In the genomic region with DNA sequence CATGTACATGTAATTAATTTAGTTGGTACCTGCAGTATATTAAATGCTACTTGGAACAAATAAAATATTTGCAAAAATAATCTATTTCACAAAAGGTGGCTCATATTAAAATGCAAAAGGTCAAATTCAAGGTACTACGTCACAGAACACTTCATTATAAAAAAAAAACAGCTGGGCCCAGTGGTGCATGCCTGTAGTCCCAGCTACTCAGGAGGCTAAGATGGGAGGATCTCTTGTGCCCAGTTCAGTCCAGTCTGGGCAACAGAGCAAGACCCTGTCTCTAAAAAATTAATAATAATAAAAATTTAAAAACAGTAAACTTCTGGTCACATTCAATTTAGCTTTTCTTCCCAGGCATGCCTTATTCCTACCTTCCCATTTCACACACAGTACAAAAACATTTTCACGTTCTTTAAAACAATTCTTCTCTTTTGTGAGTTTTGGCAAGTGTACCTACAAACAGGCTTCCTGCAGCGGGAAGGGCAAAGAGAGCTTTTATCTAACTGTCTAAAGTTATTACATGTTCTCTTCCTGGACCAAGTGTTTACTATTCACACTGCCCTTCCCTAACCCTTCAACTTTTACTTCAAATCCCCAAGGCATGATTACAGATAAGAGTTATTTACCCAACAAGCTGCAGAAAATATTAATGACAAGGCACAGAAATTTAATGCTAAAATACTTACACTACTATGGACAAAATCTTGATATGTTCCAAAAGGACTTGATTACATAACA, we compare ENCODE assay signal across 15 cellular contexts. TPM values are rescaled to one million over a fixed set of nuclear protein-coding genes. Genes with fewer than 3 reads are reported as not detected.
A peak's percentile ranks its signal among the peaks of the same experiment; 100 is the strongest.
DNase-seq lines count a peak whose midpoint lies in the region; ATAC-seq, FAIRE-seq and TF ChIP-seq lines count a peak whose summit lies in the region.
"Had no signal": no experiment of that assay in that cellular context is flagged by ENCODE, and none has a peak within 500 bp of the region (broad histone marks: within the 10 kb centered on the region; RNA-seq: fewer than 3 reads in every experiment).

No MANE protein-coding gene starts in this region.

- peaks cover 30% of the 10 kb centered on the region for H3K4me1 Mint-ChIP-seq in CD14-positive monocyte
- H3K4me1 Mint-ChIP-seq in stimulated activated effector memory CD8-positive, alpha-beta T cell treated with anti-CD3 and anti-CD28 coated beads, Interleukin-12 subunit alpha, Interleukin-12 subunit beta, amount 100 ng/mL, for 72 hours, result peaks cover 6% of the 10 kb centered on the region

- 16 to 21% (median 18%) methylated on average over 3 of the region's 3 CpGs for WGBS in psoas muscle, 3 donors

- no peak for ATAC-seq in psoas muscle
- ATAC-seq in stimulated activated effector memory CD8-positive, alpha-beta T cell treated with anti-CD3 and anti-CD28 coated beads, Interleukin-12 subunit alpha, Interleukin-12 subunit beta, amount 100 ng/mL, for 72 hours, result no peak
- ATAC-seq: activated naive CD8-positive, alpha-beta T cell treated with anti-CD3 and anti-CD28 coated beads, Interleukin-2, amount 50 U/mL, for 24 hours had no signal

- no peak for FAIRE-seq in frontal cortex (lab: Jason Lieb, UNC)

- TF ChIP-seq CTCF in CD14-positive monocyte (IDR thresholded peaks at IDR 0.05), result no peak
- TF ChIP-seq CTCF in coronary artery (IDR thresholded peaks at IDR 0.05), result no peak
- no peak for TF ChIP-seq CTCF in psoas muscle (IDR thresholded peaks at IDR 0.05)

- H3K36me3 Mint-ChIP-seq in CD14-positive monocyte, result peaks cover 9 to 31% of the 10 kb centered on the region in 2 donors
- H3K36me3 Mint-ChIP-seq in stimulated activated effector memory CD8-positive, alpha-beta T cell treated with anti-CD3 and anti-CD28 coated beads, Interleukin-12 subunit alpha, Interleukin-12 subunit beta, amount 100 ng/mL, for 72 hours, result no peaks in the 10 kb centered on the region

- no peaks in the 10 kb centered on the region for H3K36me3 ChIP-seq in psoas muscle (ENCODE audit: insufficient read depth in 1 of 2, low read depth in 1 of 2)

- peak overlapping the region in 6 of 7 donors; percentile 6 to 69 (median 32) for H3K27ac Mint-ChIP-seq in CD14-positive monocyte
- no peak overlapping the region for H3K27ac Mint-ChIP-seq in stimulated activated effector memory CD8-positive, alpha-beta T cell treated with anti-CD3 and anti-CD28 coated beads, Interleukin-12 subunit alpha, Interleukin-12 subunit beta, amount 100 ng/mL, for 72 hours
- H3K27ac Mint-ChIP-seq: activated naive CD8-positive, alpha-beta T cell treated with anti-CD3 and anti-CD28 coated beads, Interleukin-2, amount 50 U/mL, for 24 hours had no signal

- H3K4me1 ChIP-seq in psoas muscle, result peaks cover 34% of the 10 kb centered on the region

- H3K27ac ChIP-seq in coronary artery (no peak overlapping the region), layer of hippocampus (ENCODE audit: low read depth, low read length) (peak overlapping the region; percentile 4), psoas muscle (peak overlapping the region; percentile 50)

- H3K9me3 ChIP-seq in psoas muscle, result no peaks in the 10 kb centered on the region
- H3K9me3 ChIP-seq: tibial nerve had no signal

- H3K4me3 ChIP-seq in coronary artery, result peak overlapping the region; percentile 7
- peak overlapping the region; percentile 0 for H3K4me3 ChIP-seq in psoas muscle
- H3K4me3 ChIP-seq: tibial nerve had no signal

- H3K4me3 Mint-ChIP-seq in CD14-positive monocyte, result no peak overlapping the region
- no peak overlapping the region for H3K4me3 Mint-ChIP-seq in stimulated activated effector memory CD8-positive, alpha-beta T cell treated with anti-CD3 and anti-CD28 coated beads, Interleukin-12 subunit alpha, Interleukin-12 subunit beta, amount 100 ng/mL, for 72 hours
- H3K4me3 Mint-ChIP-seq: activated naive CD8-positive, alpha-beta T cell treated with anti-CD3 and anti-CD28 coated beads, Interleukin-2, amount 50 U/mL, for 24 hours had no signal

- no peaks in the 10 kb centered on the region for H3K9me3 Mint-ChIP-seq in CD14-positive monocyte
- H3K9me3 Mint-ChIP-seq in stimulated activated effector memory CD8-positive, alpha-beta T cell treated with anti-CD3 and anti-CD28 coated beads, Interleukin-12 subunit alpha, Interleukin-12 subunit beta, amount 100 ng/mL, for 72 hours, result no peaks in the 10 kb centered on the region
- H3K9me3 Mint-ChIP-seq: activated naive CD8-positive, alpha-beta T cell treated with anti-CD3 and anti-CD28 coated beads, Interleukin-2, amount 50 U/mL, for 24 hours had no signal

- intact Hi-C loops in CD14-positive monocyte (cut with micrococcal nuclease), result no loop called here
- intact Hi-C loops in psoas muscle (cut with DNase I), result no loop called here

- H3K27me3 ChIP-seq in layer of hippocampus (ENCODE audit: control insufficient read depth, insufficient read depth, low read length) (no peaks in the 10 kb centered on the region), psoas muscle (ENCODE audit: insufficient read depth in 3 of 3, low read length in 2 of 3) (no peaks in the 10 kb centered on the region)
- H3K27me3 ChIP-seq: tibial nerve had no signal

- no peak for DNase-seq in CD14-positive monocyte (ENCODE audit: low spot score)
- no peak for DNase-seq in coronary artery (ENCODE audit: low spot score)
- DNase-seq in psoas muscle, result no peak
- no peak for DNase-seq in frontal cortex (ENCODE audit: low spot score in 2 of 2)
- DNase-seq in dedifferentiated amniotic fluid mesenchymal stem cell (ENCODE audit: extremely low spot score), result no peak
- no peak for DNase-seq in RKO (ENCODE audit: low spot score)
- DNase-seq in stimulated activated effector memory CD8-positive, alpha-beta T cell treated with anti-CD3 and anti-CD28 coated beads, Interleukin-12 subunit alpha, Interleukin-12 subunit beta, amount 100 ng/mL, for 72 hours (ENCODE audit: low spot score in 2 of 2), result no peak
- DNase-seq: activated naive CD8-positive, alpha-beta T cell treated with anti-CD3 and anti-CD28 coated beads, Interleukin-2, amount 50 U/mL, for 24 hours; effector memory CD4-positive, alpha-beta T cell; hippocampal formation; NCI-H1417 treated with DMSO at 0.1 percent for 48 hours; NCI-H748 treated with DMSO at 0.1 percent for 48 hours; T-helper 9 cell had no signal

- H3K27me3 Mint-ChIP-seq in CD14-positive monocyte (ENCODE audit: low read depth in 3 of 3), result no peaks in the 10 kb centered on the region
- H3K27me3 Mint-ChIP-seq: activated naive CD8-positive, alpha-beta T cell treated with anti-CD3 and anti-CD28 coated beads, Interleukin-2, amount 50 U/mL, for 24 hours had no signal

RNA-seq across cellular contexts. Expression of gene BAZ2B, which starts 10.7 kb away (rescaled TPM):
- 10 to 100 TPM; 12.9 to 34.2 TPM for polyA plus RNA-seq in CD14-positive monocyte
- 10 to 100 TPM; 22.7 to 27.0 (median 25.3) TPM for total RNA-seq in psoas muscle
- 10 to 100 TPM in 1 of 3 donors, 1 to 10 TPM in 2; 7.5 to 12.3 (median 9.0) TPM for polyA plus RNA-seq in psoas muscle
- 192 TPM for total RNA-seq in frontal cortex

Comparison
In these comparisons a context has a peak if more than half of its experiments do, and no peak if none do; other contexts are left out.
1. H3K27ac ChIP-seq: peak in layer of hippocampus (single experiment) and psoas muscle (single experiment); none in coronary artery (0 of 2).